ENCODE assay signal across 20 cellular contexts in the genomic region with DNA sequence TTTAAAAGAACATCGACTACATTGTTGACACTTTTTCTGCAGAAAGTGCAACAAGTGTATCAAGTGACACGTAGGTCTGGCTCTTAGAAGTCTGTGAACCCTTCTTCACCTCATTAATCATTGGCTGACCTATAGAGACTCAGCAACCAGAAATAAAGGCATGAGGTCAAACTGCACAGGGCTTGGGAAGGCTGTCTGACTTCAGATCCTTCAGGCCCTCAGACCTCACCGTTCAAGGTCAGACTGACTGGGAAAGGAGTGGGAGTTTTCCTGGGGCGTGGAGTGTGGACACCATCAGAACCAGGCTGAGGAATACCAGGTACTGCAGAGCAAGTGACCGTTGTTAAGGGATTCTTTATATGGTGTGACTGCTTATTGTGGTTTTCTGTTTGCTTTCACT. TPM values are rescaled to one million over a fixed set of nuclear protein-coding genes. Genes with fewer than 3 reads are reported as not detected.
A peak's percentile ranks its signal among the peaks of the same experiment; 100 is the strongest.
DNase-seq lines count a peak whose midpoint lies in the region; ATAC-seq, FAIRE-seq and TF ChIP-seq lines count a peak whose summit lies in the region.
"Had no signal": no experiment of that assay in that cellular context is flagged by ENCODE, and none has a peak within 500 bp of the region (broad histone marks: within the 10 kb centered on the region; RNA-seq: fewer than 3 reads in every experiment).

No MANE protein-coding gene starts in this region.

- peak overlapping the region; percentile 36 for H3K4me2 ChIP-seq in PC-9

- POLR2A ChIA-PET in PC-9 (lab: Charles Lee; ENCODE audit: unreplicated experiment), result no interaction called here

- intact Hi-C loops in PC-9 (cut with micrococcal nuclease; ENCODE audit: unreplicated experiment) (no loop called here), left colon (cut with DNase I, micrococcal nuclease) (no loop called here)

- ATAC-seq in left colon (peak; percentile 26), HG02840 (IDR thresholded peaks at IDR 0.05; ENCODE audit: low FRiP score, unreplicated experiment) (no peak)
- ATAC-seq: HepG2 had no signal

- H3K27me3 ChIP-seq in PC-9 (ENCODE audit: insufficient read depth, low read depth) (no peaks in the 10 kb centered on the region), small intestine (ENCODE audit: control insufficient read depth in 2 of 2, insufficient read depth in 2 of 2, low read length in 2 of 2) (peaks cover 0 to 2% of the 10 kb centered on the region in 2 donors)

- H3K4me1 ChIP-seq in PC-9 (replicated peaks; ENCODE audit: insufficient read depth) (0 out of 2 replicates have a peak, but pooled peaks cover 7% of the 10 kb centered on the region), small intestine (ENCODE audit: control insufficient read depth in 2 of 2, insufficient read depth in 1 of 2, low read depth in 1 of 2, low read length in 1 of 2) (no peaks in the 10 kb centered on the region)
- H3K4me1 ChIP-seq: BE2C, Caco-2 had no signal

- no peaks in the 10 kb centered on the region for H4K20me1 ChIP-seq in PC-9 (ENCODE audit: insufficient read depth)

- H2AFZ ChIP-seq in PC-9, result no peak overlapping the region

- H3K27ac ChIP-seq in PC-9 (no peak overlapping the region), small intestine (ENCODE audit: low read depth in 1 of 2, low read length in 1 of 2) (peak overlapping the region in 1 of 2 donors; percentile 9)

- H3K9me3 ChIP-seq in PC-9 (ENCODE audit: insufficient read depth, low read depth) (no peaks in the 10 kb centered on the region), small intestine (ENCODE audit: control insufficient read depth, low read depth) (no peaks in the 10 kb centered on the region)
- H3K9me3 ChIP-seq: BE2C had no signal

- no peaks in the 10 kb centered on the region for H3K79me2 ChIP-seq in PC-9 (ENCODE audit: low read depth)

- no peak for TF ChIP-seq CTCF in PC-9 (conservative IDR thresholded peaks at IDR 0.05)

- BruUV-seq in PC-9 (replicated peaks; lab: Mats Ljungman, UMichigan), result no TSS peak

- DNase-seq in NCI-H69 (lab: John Stamatoyannopoulos, UW) (peak; percentile 14), PC-9 (no peak), left colon (no peak), small intestine (peak; percentile 21), G401 (ENCODE audit: low spot score) (no peak)
- DNase-seq: ACHN; BE2C; C1 segment of cervical spinal cord; Caco-2; CD4-positive, CD25-positive, alpha-beta regulatory T cell; DMS79; GF-D8; GOT3; H9 had no signal

- CTCF ChIA-PET in PC-9 (lab: Charles Lee), result no interaction called here

- FAIRE-seq in small intestine (lab: Jason Lieb, UNC), result no peak
- FAIRE-seq: A204.1, D721Med, HepG2 had no signal

- in situ Hi-C loops in G401 (cut with HindIII; ENCODE audit: low sequenced_read_pairs), result no loop called here

- WGBS in small intestine, 3 donors, result 45 to 57% (median 56%) methylated on average over 5 of the region's 5 CpGs

- H3F3A ChIP-seq in PC-9 (ENCODE audit: insufficient read depth, low read depth), result no peaks in the 10 kb centered on the region

- H3K9me2 ChIP-seq in PC-9 (ENCODE audit: insufficient read depth), result no peaks in the 10 kb centered on the region

- H3K36me3 ChIP-seq in PC-9 (ENCODE audit: low read depth), result no peaks in the 10 kb centered on the region
- no peaks in the 10 kb centered on the region for H3K36me3 ChIP-seq in small intestine (ENCODE audit: control insufficient read depth in 2 of 2, insufficient read depth in 2 of 2, low read length in 2 of 2)
- H3K36me3 ChIP-seq: BE2C had no signal

- H3K4me3 ChIP-seq in PC-9 (no peak overlapping the region), small intestine (ENCODE audit: low read depth in 1 of 2, low read length in 2 of 2) (no peak overlapping the region)

RNA-seq across cellular contexts. Expression of a gene that starts 24.2 kb away (rescaled TPM):
- not detected in 2 replicates for total RNA-seq in PC-9 (2021)
- total RNA-seq in left colon, result under 1 TPM; 0.67 to 0.76 TPM
- polyA plus RNA-seq in small intestine, result 10 to 100 TPM; 18.8 to 47.6 (median 43.8) TPM
- not detected in 2 replicates for total RNA-seq in G401 (2014; rRNA removed; shearing (Covaris generic))
- total RNA-seq: CD4-positive, CD25-positive, alpha-beta regulatory T cell; Daoy; H9 had no signal
- polyA plus RNA-seq: CD4-positive, CD25-positive, alpha-beta regulatory T cell; HepG2; IgD-negative memory B cell had no signal

RNA-seq across cellular contexts. Expression of a gene that starts 25.2 kb away (rescaled TPM):
- total RNA-seq in PC-9 (2021), result not detected in 2 replicates
- total RNA-seq in left colon, result 100 to 1,000 TPM; 266 to 293 TPM
- 10 to 100 TPM; 66.2 to 94.2 (median 92.5) TPM for polyA plus RNA-seq in small intestine
- total RNA-seq in G401 (2014; rRNA removed; shearing (Covaris generic)), result 0.37 and 0.41 TPM in 2 replicates
- total RNA-seq: CD4-positive, CD25-positive, alpha-beta regulatory T cell; Daoy; H9 had no signal
- polyA plus RNA-seq: CD4-positive, CD25-positive, alpha-beta regulatory T cell; HepG2; IgD-negative memory B cell had no signal

RNA-seq across cellular contexts. Expression of a gene that starts 44.5 kb away (rescaled TPM):
- total RNA-seq in PC-9 (2021), result not detected in 2 replicates
- total RNA-seq in left colon, result 10 to 100 TPM; 44.8 to 46.4 TPM
- polyA plus RNA-seq in small intestine, result 10 to 100 TPM; 12.5 to 51.3 (median 16.8) TPM
- not detected in 2 replicates for total RNA-seq in G401 (2014; rRNA removed; shearing (Covaris generic))
- total RNA-seq: CD4-positive, CD25-positive, alpha-beta regulatory T cell; Daoy; H9; HepG2 had no signal
- polyA plus RNA-seq: CD4-positive, CD25-positive, alpha-beta regulatory T cell; HepG2; IgD-negative memory B cell had no signal

Comparison
In these comparisons a context has a peak if more than half of its experiments do, and no peak if none do; other contexts are left out.
1. DNase-seq: peak in NCI-H69 (single experiment) and small intestine (single experiment); none in PC-9 (0 of 2), left colon (0 of 2) and G401 (single experiment).
2. RNA of a gene that starts 25.2 kb away (total RNA-seq): 266 to 293 TPM in left colon; 0.37 to 0.41 TPM in G401 and not detected in PC-9; every median in the first group is over 100 times any median in the second.
3. RNA of a gene that starts 44.5 kb away (total RNA-seq): 44.8 to 46.4 TPM in left colon; not detected in PC-9 and not detected in G401; every median in the first group is over 10 times any median in the second.